ENCODE assay signal across 1 cellular context in genomic region chr5:73826761-73827450, GRCh38.
TF ChIP-seq lines count a peak whose summit lies in the region.

No MANE protein-coding gene starts in this region.

TF ChIP-seq in IMR-90, 13 proteins besides CTCF, POLR2A, EP300 and RAD21:
- TF ChIP-seq, protein P1, sequence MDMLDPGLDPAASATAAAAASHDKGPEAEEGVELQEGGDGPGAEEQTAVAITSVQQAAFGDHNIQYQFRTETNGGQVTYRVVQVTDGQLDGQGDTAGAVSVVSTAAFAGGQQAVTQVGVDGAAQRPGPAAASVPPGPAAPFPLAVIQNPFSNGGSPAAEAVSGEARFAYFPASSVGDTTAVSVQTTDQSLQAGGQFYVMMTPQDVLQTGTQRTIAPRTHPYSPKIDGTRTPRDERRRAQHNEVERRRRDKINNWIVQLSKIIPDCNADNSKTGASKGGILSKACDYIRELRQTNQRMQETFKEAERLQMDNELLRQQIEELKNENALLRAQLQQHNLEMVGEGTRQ (IDR thresholded peaks at IDR 0.05; ENCODE audit: low read depth, low read length) = no peak
- TF ChIP-seq MAZ (IDR thresholded peaks at IDR 0.05; ENCODE audit: borderline replicate concordance, low read depth, low read length) (no peak), CEBPB (IDR thresholded peaks at IDR 0.05; ENCODE audit: low read depth, low read length) (peak; percentile 11; the same call in 1 of the 2 replicates)
